Comparison of ENCODE assay signal across 17 cellular contexts in the genomic region with DNA sequence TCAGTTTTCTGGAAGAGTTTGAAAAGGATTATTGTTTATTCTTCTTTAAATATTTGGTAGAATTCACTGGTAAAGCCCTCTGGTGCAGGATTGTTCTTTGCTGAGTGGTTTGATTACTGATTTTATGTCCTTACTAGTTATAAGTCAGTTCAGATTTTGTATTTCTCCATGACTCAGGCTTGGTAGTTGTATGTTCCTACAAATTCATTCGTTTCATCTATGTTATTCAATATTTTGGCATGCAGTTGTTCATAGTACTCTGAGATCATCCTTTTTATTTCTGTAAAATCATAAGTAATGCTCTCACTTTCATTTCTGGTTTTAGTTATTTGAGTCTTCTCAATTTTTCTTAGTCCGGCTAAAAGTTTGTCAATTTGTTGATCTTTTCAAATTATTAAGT. TPM values are rescaled to one million over a fixed set of nuclear protein-coding genes. Genes with fewer than 3 reads are reported as not detected.
"Had no signal": no experiment of that assay in that cellular context is flagged by ENCODE, and none has a peak within 500 bp of the region (broad histone marks: within the 10 kb centered on the region; RNA-seq: fewer than 3 reads in every experiment).

No MANE protein-coding gene starts in this region.

- H3K4me1 ChIP-seq: body of pancreas, testis, upper lobe of left lung had no signal

- H3K4me3 ChIP-seq: body of pancreas, coronary artery, testis, upper lobe of left lung had no signal

- ATAC-seq: body of pancreas, left lobe of liver, natural killer cell had no signal

- H3K36me3 ChIP-seq: neutrophil, upper lobe of left lung had no signal

- DNase-seq: activated CD4-positive, alpha-beta T cell treated with anti-CD3 and anti-CD28 coated beads, Interleukin-2, amount 10 ng/mL, durations not matched to agents 7 days and 5 days; activated CD4-positive, CD25-positive, alpha-beta regulatory T cell; activated CD8-positive, alpha-beta memory T cell treated with anti-CD3 and anti-CD28 coated beads, Interleukin-2, amount 50 U/mL, for 48 hours; activated gamma-delta T cell treated with Interleukin-2 at 50 U/mL for 16 hours; amygdala; body of pancreas; effector CD4-positive, alpha-beta T cell; islet precursor cell; natural killer cell; posterior cingulate gyrus; small intestine; testis; upper lobe of left lung had no signal

- H3K27me3 ChIP-seq: body of pancreas, neutrophil, testis, upper lobe of left lung had no signal

- H3K27ac ChIP-seq: body of pancreas, coronary artery, neutrophil, testis, upper lobe of left lung had no signal

- H3K9me3 ChIP-seq: body of pancreas, neutrophil, testis, upper lobe of left lung had no signal

RNA-seq across cellular contexts. Expression of a gene that starts 58.1 kb away (rescaled TPM):
- total RNA-seq: activated CD4-positive, alpha-beta T cell treated with anti-CD3 and anti-CD28 coated beads, Interleukin-2, amount 10 ng/mL, durations not matched to agents 7 days and 5 days; endothelial cell of umbilical vein; natural killer cell had no signal
- polyA plus RNA-seq: endothelial cell of umbilical vein had no signal
